Comparison of ENCODE assay signal across 8 cellular contexts in the genomic region with DNA sequence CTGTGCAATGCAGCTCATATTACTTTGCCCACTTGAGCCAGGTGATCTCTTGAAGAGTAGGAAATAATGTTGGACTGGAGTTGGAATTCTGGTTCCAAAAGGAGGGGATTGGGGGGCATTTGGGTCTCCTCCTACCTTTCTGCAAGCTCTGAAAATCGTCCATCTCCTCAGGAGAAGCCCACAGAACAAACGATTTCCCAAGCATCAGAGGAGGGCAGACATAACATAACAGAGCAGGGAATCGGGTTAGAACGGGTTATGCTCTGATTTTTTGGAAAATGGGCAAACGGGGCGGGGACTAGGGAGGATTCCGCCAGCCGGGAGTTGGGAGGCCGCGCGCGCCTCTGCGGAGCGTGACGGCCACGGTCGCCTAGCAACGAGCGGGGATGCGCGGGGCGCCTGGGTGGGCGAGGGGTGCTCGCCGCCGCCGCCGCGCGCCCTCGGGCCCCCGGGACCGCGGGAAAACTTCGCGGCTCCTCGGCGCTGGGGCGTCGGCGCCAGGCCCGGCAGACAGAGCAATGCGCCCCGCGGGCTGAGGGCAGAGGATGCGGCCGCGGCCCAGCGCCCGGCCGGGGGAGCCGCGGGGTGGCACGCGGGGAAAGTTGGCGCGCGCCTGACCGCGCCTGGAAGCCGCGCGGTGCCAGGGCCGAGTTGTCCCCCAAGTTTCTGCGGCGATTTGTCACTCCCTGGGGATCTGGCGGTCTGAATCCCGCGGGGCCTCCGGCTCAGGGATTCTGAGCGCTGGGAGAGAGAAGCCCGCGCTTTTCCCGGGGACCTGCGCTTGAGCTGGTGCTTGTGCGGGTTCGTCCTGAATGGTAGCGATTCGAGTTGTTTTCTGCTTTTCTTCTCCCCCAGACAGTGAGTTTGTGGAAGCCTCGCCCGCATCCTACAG. TPM values are rescaled to one million over a fixed set of nuclear protein-coding genes. Genes with fewer than 3 reads are reported as not detected.
DNase-seq lines count a peak whose midpoint lies in the region; ATAC-seq and TF ChIP-seq lines count a peak whose summit lies in the region.

No MANE protein-coding gene starts in this region.

- no peak for TF ChIP-seq CTCF in ovary (IDR thresholded peaks at IDR 0.05)

- H3K36me3 ChIP-seq in HUES64 (ENCODE audit: insufficient read depth, low read length) (no peaks in the 10 kb centered on the region; the same call in 1 of the 2 replicates), ovary (no peaks in the 10 kb centered on the region)

- no peak overlapping the region for H3K27ac ChIP-seq in HUES64 (ENCODE audit: low read depth, low read length)
- H3K27ac ChIP-seq in ovary, result no peak overlapping the region

- 1% methylated on average over 81 of the region's 81 CpGs for WGBS in HUES64
- WGBS in ovary, 3 donors, result 0 to 2% (median 1%) methylated on average over 56 to 81 of the region's 81 CpGs

- H3K4me3 Mint-ChIP-seq in activated T-cell treated with anti-CD3 and anti-CD28 coated beads, Interleukin-2, amount 50 U/mL, for 72 hours, result peak overlapping the region; percentile 65 to 85

- H3K9me3 ChIP-seq in HUES64 (ENCODE audit: insufficient read depth, low read depth, low read length), result no peaks in the 10 kb centered on the region
- H3K9me3 ChIP-seq in ovary, result no peaks in the 10 kb centered on the region

- peak overlapping the region; percentile 75 for H3K9ac ChIP-seq in HUES64 (ENCODE audit: low read depth, low read length)

- H3K4me3 ChIP-seq in HUES64 (ENCODE audit: low read length), result peak overlapping the region; percentile 70
- H3K4me3 ChIP-seq in ovary, result peak overlapping the region; percentile 50

- no peak for TF ChIP-seq POLR2A in ovary (IDR thresholded peaks at IDR 0.05)

- H3K27ac Mint-ChIP-seq in activated T-cell treated with anti-CD3 and anti-CD28 coated beads, Interleukin-2, amount 50 U/mL, for 72 hours, result no peak overlapping the region

- no peak for TF ChIP-seq EP300 in ovary (IDR thresholded peaks at IDR 0.05)

- intact Hi-C loops in Right ventricle myocardium superior (cut with DNase I), result no loop called here
- intact Hi-C loops in ovary (cut with DNase I), result no loop called here

- ATAC-seq in activated T-cell treated with anti-CD3 and anti-CD28 coated beads, Interleukin-2, amount 50 U/mL, for 72 hours (replicated peaks in 1 of 2), result peak; percentile 54 to 67
- ATAC-seq in Right ventricle myocardium superior (ENCODE audit: poor library complexity) (peak; percentile 65), GM21576 (IDR thresholded peaks at IDR 0.05; ENCODE audit: unreplicated experiment) (no peak)

- peaks cover 26% of the 10 kb centered on the region for H3K27me3 ChIP-seq in HUES64 (ENCODE audit: insufficient read depth, low read length)
- H3K27me3 ChIP-seq in ovary, result no peaks in the 10 kb centered on the region

- no peaks in the 10 kb centered on the region for H3K9me3 Mint-ChIP-seq in activated T-cell treated with anti-CD3 and anti-CD28 coated beads, Interleukin-2, amount 50 U/mL, for 72 hours

- H3K4me1 ChIP-seq in HUES64 (ENCODE audit: insufficient read depth, low read length), result peaks cover 47% of the 10 kb centered on the region
- H3K4me1 ChIP-seq in ovary (ENCODE audit: insufficient read depth), result no peaks in the 10 kb centered on the region

- H3K36me3 Mint-ChIP-seq in activated T-cell treated with anti-CD3 and anti-CD28 coated beads, Interleukin-2, amount 50 U/mL, for 72 hours (ENCODE audit: insufficient read depth in 2 of 2), result no peaks in the 10 kb centered on the region

- peak; percentile 64 for DNase-seq in ELR (ENCODE audit: low read depth)
- DNase-seq in activated T-cell treated with anti-CD3 and anti-CD28 coated beads, Interleukin-2, amount 50 U/mL, for 72 hours, result peak; percentile 2
- DNase-seq in Right ventricle myocardium superior, result peak; percentile 69
- DNase-seq in ovary, result peak; percentile 42 to 75 (median 66)
- DNase-seq in activated effector memory CD4-positive, alpha-beta T cell treated with Interleukin-2 at 50 U/mL for 16 hours, result no peak
- no peak for DNase-seq in inferior parietal cortex (ENCODE audit: extremely low spot score)

- peaks cover 28% of the 10 kb centered on the region for H3K27me3 Mint-ChIP-seq in activated T-cell treated with anti-CD3 and anti-CD28 coated beads, Interleukin-2, amount 50 U/mL, for 72 hours (ENCODE audit: low read depth)

- peaks cover 13% of the 10 kb centered on the region for H3K4me1 Mint-ChIP-seq in activated T-cell treated with anti-CD3 and anti-CD28 coated beads, Interleukin-2, amount 50 U/mL, for 72 hours (ENCODE audit: low read depth)

RNA-seq across cellular contexts. Expression of gene AMOTL1, which starts 27.8 kb away (rescaled TPM):
- polyA plus RNA-seq in HUES64 (2013, experiment 1 of 2), result 21.4 TPM
- 24.1 TPM for polyA plus RNA-seq in HUES64 (2013, experiment 2 of 2)
- 1 to 10 TPM in 1 of 2 donors, under 1 TPM in 1; 0.67 to 2.8 TPM for total RNA-seq in activated T-cell treated with anti-CD3 and anti-CD28 coated beads, Interleukin-2, amount 50 U/mL, for 72 hours
- total RNA-seq in Right ventricle myocardium superior (45.5 TPM), ovary (10 to 100 TPM in 6 of 7 donors, 1 to 10 TPM in 1; 8.7 to 20.8 (median 13.6) TPM)
- polyA plus RNA-seq in ovary, result 10 to 100 TPM in 1 of 2 donors, 1 to 10 TPM in 1; 5.4 to 24.8 TPM

Comparison
In these comparisons a context has a peak if more than half of its experiments do, and no peak if none do; other contexts are left out.
1. DNase-seq: peak in ELR (single experiment), activated T-cell treated with anti-CD3 and anti-CD28 coated beads, Interleukin-2, amount 50 U/mL, for 72 hours (2 of 2), Right ventricle myocardium superior (single experiment) and ovary (5 of 5); none in activated effector memory CD4-positive, alpha-beta T cell treated with Interleukin-2 at 50 U/mL for 16 hours (single experiment) and inferior parietal cortex (single experiment).